ENCODE assay signal across 8 cellular contexts in the genomic region with DNA sequence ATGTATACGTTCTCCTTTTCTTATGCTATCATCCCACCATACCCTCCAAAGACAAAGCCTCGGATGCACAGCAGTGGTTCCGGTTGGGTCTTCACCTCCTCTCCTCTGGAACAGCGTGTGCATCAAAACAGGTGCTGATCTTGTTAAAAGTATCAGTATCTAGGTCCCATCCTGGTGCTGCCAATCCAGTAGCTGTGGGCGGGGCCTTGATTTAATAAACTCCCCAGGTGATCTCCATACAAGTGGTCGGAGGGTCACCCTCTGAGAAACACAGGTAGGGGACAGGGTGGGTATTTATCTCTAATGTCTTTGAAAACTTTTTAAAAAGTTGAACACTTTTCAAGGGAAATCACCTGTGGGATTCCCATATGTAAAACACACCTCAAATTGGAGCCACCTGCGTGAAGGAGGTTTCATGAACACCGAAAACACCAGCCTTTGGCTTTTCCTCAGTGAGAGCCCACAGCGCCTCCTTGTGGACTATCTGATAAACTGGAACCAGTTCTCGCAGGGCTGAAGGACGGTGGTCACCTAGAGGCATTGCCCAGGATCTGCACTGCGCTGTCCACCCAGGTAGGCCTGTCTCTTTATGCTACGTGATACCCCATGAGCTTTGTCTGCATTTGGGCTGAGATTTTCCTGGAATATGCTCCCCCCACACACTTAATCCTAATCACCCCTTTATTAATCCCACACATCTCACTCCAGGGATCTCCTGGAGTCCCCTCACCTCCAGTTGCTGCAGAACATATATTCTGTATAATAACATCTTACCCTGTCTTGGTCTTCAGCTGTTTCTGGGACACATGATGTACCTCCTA.
DNase-seq lines count a peak whose midpoint lies in the region; ATAC-seq and TF ChIP-seq lines count a peak whose summit lies in the region.

No MANE protein-coding gene starts in this region.

- H3K4me3 ChIP-seq in WERI-Rb-1 (ENCODE audit: low read depth, low read length) = no peak overlapping the region

- H3K27me3 Mint-ChIP-seq in T-cell = peaks cover 19 to 20% of the 10 kb centered on the region in 2 donors

- POLR2A ChIA-PET in T-cell (lab: Charles Lee) = no interaction called here

- H3K27ac ChIP-seq in WERI-Rb-1 = no peak overlapping the region

- peak; percentile 34 for ATAC-seq in GM21576 (IDR thresholded peaks at IDR 0.05; ENCODE audit: unreplicated experiment)
- ATAC-seq in T-cell (replicated peaks in 1 of 4) = no peak

- H3K27ac Mint-ChIP-seq in T-cell = no peak overlapping the region

- CTCF ChIA-PET in T-cell (lab: Charles Lee) = no interaction called here

- peak; percentile 98 for TF ChIP-seq CTCF in WERI-Rb-1 (IDR thresholded peaks at IDR 0.05; ENCODE audit: low read depth, low read length)

- no peaks in the 10 kb centered on the region for H3K36me3 Mint-ChIP-seq in T-cell

- H3K36me3 ChIP-seq in WERI-Rb-1 = no peaks in the 10 kb centered on the region

- no peaks in the 10 kb centered on the region for H3K9me3 ChIP-seq in WERI-Rb-1 (ENCODE audit: severe bottlenecking)

- no peaks in the 10 kb centered on the region for H3K4me1 Mint-ChIP-seq in T-cell

- H3K4me3 Mint-ChIP-seq in T-cell = no peak overlapping the region

- DNase-seq in NK-92 treated with Interleukin-12 subunit alpha and Interleukin-12 subunit beta, amount 100 ng/mL, for 24 hours (lab: John Stamatoyannopoulos, UW) = peak; percentile 29
- DNase-seq in NK-92 (lab: John Stamatoyannopoulos, UW; ENCODE audit: unreplicated experiment) = no peak
- DNase-seq in NAMALWA (ENCODE audit: low spot score) = peak; percentile 57
- peak; percentile 92 for DNase-seq in WERI-Rb-1
- DNase-seq in glomerular endothelial cell (ENCODE audit: extremely low read depth, low read depth, low spot score) = peak; percentile 7
- peak; percentile 44 for DNase-seq in retina
- DNase-seq in T-cell = no peak

- H3K27me3 ChIP-seq in WERI-Rb-1 (ENCODE audit: insufficient read depth, low read depth, severe bottlenecking) = no peaks in the 10 kb centered on the region

- no peaks in the 10 kb centered on the region for H3K9me3 Mint-ChIP-seq in T-cell

Comparison
In these comparisons a context has a peak if more than half of its experiments do, and no peak if none do; other contexts are left out.
1. DNase-seq: peak in NK-92 treated with Interleukin-12 subunit alpha and Interleukin-12 subunit beta, amount 100 ng/mL, for 24 hours (single experiment), NAMALWA (single experiment), WERI-Rb-1 (single experiment), glomerular endothelial cell (single experiment) and retina (single experiment); none in NK-92 (single experiment) and T-cell (0 of 34).